31 cellular contexts compared by ENCODE assay signal in the genomic region with DNA sequence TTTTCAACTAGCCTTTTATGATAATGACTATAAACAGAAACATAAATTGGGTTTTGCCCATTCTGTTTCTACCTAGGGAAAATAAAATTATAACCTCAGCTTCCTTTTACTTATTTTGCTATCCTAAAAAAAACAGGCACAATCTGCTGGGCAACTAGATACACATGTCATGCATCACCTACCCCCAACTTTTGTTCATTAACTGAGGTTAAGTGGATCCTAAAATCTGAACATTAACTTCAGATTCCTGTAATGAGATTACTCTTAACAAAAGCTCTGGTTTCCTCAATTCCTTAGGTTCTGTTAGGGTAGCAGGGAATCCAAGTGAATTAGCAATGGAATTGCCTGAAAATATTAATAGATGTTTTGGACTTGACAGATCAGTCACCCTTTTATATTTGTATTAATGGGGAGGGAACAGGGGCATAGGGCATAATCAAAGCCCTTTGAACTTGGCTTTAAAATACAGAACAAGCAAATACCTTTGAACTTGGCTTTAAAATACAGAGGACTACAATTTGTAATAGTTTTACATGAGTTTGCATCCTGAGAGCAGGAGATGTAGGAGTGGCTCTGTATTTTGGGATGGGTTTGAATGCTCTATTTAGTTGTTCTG.
"Had no signal": no experiment of that assay in that cellular context is flagged by ENCODE, and none has a peak within 500 bp of the region (broad histone marks: within the 10 kb centered on the region; RNA-seq: fewer than 3 reads in every experiment).

No MANE protein-coding gene starts in this region.

- H3K4me3 Mint-ChIP-seq: naive B cell; naive thymus-derived CD8-positive, alpha-beta T cell; natural killer cell treated with Interleukin-12 subunit alpha and Interleukin-12 subunit beta and Interleukin-15 and Interleukin-18, amount 100 ng/mL, for 72 hours; nephron progenitor cell; neural crest cell; stimulated activated memory B cell treated with anti-CD40 and anti-IgM and Interleukin-4, amounts not matched to agents 10 μg/mL and 1 μg/mL and 100 μg/mL, for 72 hours; stimulated activated naive CD8-positive, alpha-beta T cell treated with anti-CD3 and anti-CD28 coated beads, Interleukin-15, amount 100 ng/mL, for 72 hours; type B pancreatic cell had no signal

- H3K27ac Mint-ChIP-seq: naive B cell; natural killer cell treated with Interleukin-12 subunit alpha and Interleukin-12 subunit beta and Interleukin-15 and Interleukin-18, amount 100 ng/mL, for 72 hours; nephron progenitor cell; stimulated activated memory B cell treated with anti-CD40 and anti-IgM and Interleukin-4, amounts not matched to agents 10 μg/mL and 1 μg/mL and 100 μg/mL, for 72 hours; stimulated activated naive CD8-positive, alpha-beta T cell treated with anti-CD3 and anti-CD28 coated beads, Interleukin-15, amount 100 ng/mL, for 72 hours; type B pancreatic cell had no signal

- H3K27me3 Mint-ChIP-seq: natural killer cell treated with Interleukin-12 subunit alpha and Interleukin-12 subunit beta and Interleukin-15 and Interleukin-18, amount 100 ng/mL, for 72 hours; stimulated activated memory B cell treated with anti-CD40 and anti-IgM and Interleukin-4, amounts not matched to agents 10 μg/mL and 1 μg/mL and 100 μg/mL, for 72 hours; stimulated activated naive CD8-positive, alpha-beta T cell treated with anti-CD3 and anti-CD28 coated beads, Interleukin-15, amount 100 ng/mL, for 72 hours; type B pancreatic cell had no signal

- ATAC-seq: naive thymus-derived CD8-positive, alpha-beta T cell; natural killer cell treated with Interleukin-12 subunit alpha and Interleukin-12 subunit beta and Interleukin-15 and Interleukin-18, amount 100 ng/mL, for 72 hours; pancreas; right cardiac atrium; sciatic nerve; stimulated activated memory B cell treated with anti-CD40 and anti-IgM and Interleukin-4, amounts not matched to agents 10 μg/mL and 1 μg/mL and 100 μg/mL, for 72 hours; stimulated activated naive CD8-positive, alpha-beta T cell treated with anti-CD3 and anti-CD28 coated beads, Interleukin-15, amount 100 ng/mL, for 72 hours; stimulated activated naive CD8-positive, alpha-beta T cell treated with anti-CD3 and anti-CD28 coated beads, Interleukin-15, Interleukin-2, amounts not matched to agents 100 U/mL and 50 U/mL, for 24 hours; upper lobe of right lung had no signal

- H3K36me3 ChIP-seq: neutrophil, prostate gland had no signal

- DNase-seq: naive B cell; naive thymus-derived CD8-positive, alpha-beta T cell; nephron progenitor cell; nucleus accumbens; pancreas; right cardiac atrium; spleen; stimulated activated CD4-positive, alpha-beta T cell treated with anti-CD3 and anti-CD28 coated beads, Interleukin-12 subunit alpha, Interleukin-12 subunit beta, amount 100 ng/mL, for 4 hours; stimulated activated CD4-positive, alpha-beta T cell treated with anti-CD3 and anti-CD28 coated beads, Interleukin-1b, Interleukin-23, amount 100 ng/mL, for 48 hours; stimulated activated CD4-positive, alpha-beta T cell treated with anti-CD3 and anti-CD28 coated beads, Interleukin-4, amount 100 ng/mL, for 1 hour; stimulated activated CD4-positive, alpha-beta T cell treated with anti-CD3 and anti-CD28 coated beads, Interleukin-4, amount 100 ng/mL, for 4 hours; stimulated activated CD8-positive, alpha-beta memory T cell treated with anti-CD3 and anti-CD28 coated beads, Interleukin-4, amount 100 ng/mL, for 48 hours; stimulated activated naive CD4-positive, alpha-beta T cell; stimulated activated naive CD8-positive, alpha-beta T cell treated with anti-CD3 and anti-CD28 coated beads, Interleukin-15, amount 100 ng/mL, for 72 hours; stimulated activated naive CD8-positive, alpha-beta T cell treated with anti-CD3 and anti-CD28 coated beads, Interleukin-15, Interleukin-2, amounts not matched to agents 100 U/mL and 50 U/mL, for 24 hours; substantia nigra; thyroid gland; transverse colon; upper lobe of right lung had no signal

- H3K4me1 Mint-ChIP-seq: naive B cell; naive thymus-derived CD8-positive, alpha-beta T cell; nephron progenitor cell; stimulated activated memory B cell treated with anti-CD40 and anti-IgM and Interleukin-4, amounts not matched to agents 10 μg/mL and 1 μg/mL and 100 μg/mL, for 72 hours; stimulated activated naive CD8-positive, alpha-beta T cell treated with anti-CD3 and anti-CD28 coated beads, Interleukin-15, amount 100 ng/mL, for 72 hours had no signal

- H3K36me3 Mint-ChIP-seq: naive B cell; natural killer cell treated with Interleukin-12 subunit alpha and Interleukin-12 subunit beta and Interleukin-15 and Interleukin-18, amount 100 ng/mL, for 72 hours; stimulated activated memory B cell treated with anti-CD40 and anti-IgM and Interleukin-4, amounts not matched to agents 10 μg/mL and 1 μg/mL and 100 μg/mL, for 72 hours had no signal

- H3K9me3 ChIP-seq: neutrophil, pancreas, prostate gland, spleen, suprapubic skin, thoracic aorta, thyroid gland, transverse colon, upper lobe of right lung, vagina had no signal

- FAIRE-seq: pancreas had no signal

- H3K9me3 Mint-ChIP-seq: nephron progenitor cell; stimulated activated memory B cell treated with anti-CD40 and anti-IgM and Interleukin-4, amounts not matched to agents 10 μg/mL and 1 μg/mL and 100 μg/mL, for 72 hours had no signal

- H3K4me2 ChIP-seq: smooth muscle cell had no signal

- H3K4me1 ChIP-seq: pancreas, prostate gland, spleen, suprapubic skin, transverse colon, upper lobe of right lung, vagina had no signal

- H3K27me3 ChIP-seq: neutrophil, pancreas, spleen, suprapubic skin, thyroid gland, transverse colon, upper lobe of right lung, vagina had no signal

- H3K27ac ChIP-seq: neutrophil, pancreas, prostate gland, skin epidermis, spleen, suprapubic skin, thoracic aorta, thyroid gland, transverse colon, upper lobe of right lung, vagina had no signal

- H3K4me3 ChIP-seq: pancreas, prostate gland, skin epidermis, smooth muscle cell, spleen, suprapubic skin, thoracic aorta, thyroid gland, transverse colon, upper lobe of right lung, vagina had no signal
